In genomic region chr20:4665591-4665990, GRCh38 we compare ENCODE assay signal across 16 cellular contexts. TPM values are rescaled to one million over a fixed set of nuclear protein-coding genes. Genes with fewer than 3 reads are reported as not detected.
DNase-seq lines count a peak whose midpoint lies in the region; ATAC-seq, FAIRE-seq and TF ChIP-seq lines count a peak whose summit lies in the region.
"Had no signal": no experiment of that assay in that cellular context is flagged by ENCODE, and none has a peak within 500 bp of the region (broad histone marks: within the 10 kb centered on the region; RNA-seq: fewer than 3 reads in every experiment).

No MANE protein-coding gene starts in this region.

- DNase-seq in stimulated activated naive CD8-positive, alpha-beta T cell treated with anti-CD3 and anti-CD28 coated beads, Interleukin-15, Interleukin-2, amounts not matched to agents 100 U/mL and 50 U/mL, for 24 hours: no peak
- no peak for DNase-seq in activated CD8-positive, alpha-beta T cell treated with anti-CD3 and anti-CD28 coated beads for 36 hours
- DNase-seq in foreskin keratinocyte: no peak
- DNase-seq in NCI-H2196 treated with DMSO at 0.1 percent for 48 hours (lab: John Stamatoyannopoulos, UW; ENCODE audit: unreplicated experiment): no peak
- no peak for DNase-seq in 8988T
- DNase-seq in pancreas: no peak
- no peak for DNase-seq in stimulated activated naive CD4-positive, alpha-beta T cell treated with Interleukin-2 at 50 U/mL for 16 hours (lab: John Stamatoyannopoulos, UW)
- DNase-seq: GDM1, NCI-H1105, NCI-H510A, occipital lobe, RPMI8226 had no signal

- no peak for FAIRE-seq in pancreas (lab: Jason Lieb, UNC)
- FAIRE-seq: TTC549 had no signal

- H3K36me3 Mint-ChIP-seq in stimulated activated naive CD8-positive, alpha-beta T cell treated with anti-CD3 and anti-CD28 coated beads, Interleukin-15, Interleukin-2, amounts not matched to agents 100 ng/mL and 50 ng/mL, for 24 hours (ENCODE audit: low read depth): no peaks in the 10 kb centered on the region
- H3K36me3 Mint-ChIP-seq in activated CD8-positive, alpha-beta T cell treated with anti-CD3 and anti-CD28 coated beads for 36 hours (ENCODE audit: low read depth): no peaks in the 10 kb centered on the region

- no peak for ATAC-seq in stimulated activated naive CD8-positive, alpha-beta T cell treated with anti-CD3 and anti-CD28 coated beads, Interleukin-15, Interleukin-2, amounts not matched to agents 100 U/mL and 50 U/mL, for 24 hours
- ATAC-seq in activated CD8-positive, alpha-beta T cell treated with anti-CD3 and anti-CD28 coated beads for 36 hours: peak; percentile 21
- ATAC-seq in foreskin keratinocyte: peak; percentile 16
- no peak for ATAC-seq in pancreas

- 58 to 69% methylated on average over 1 of the region's 1 CpG for WGBS in pancreas, 2 donors

- peaks cover 38% of the 10 kb centered on the region for H3K4me1 Mint-ChIP-seq in stimulated activated naive CD8-positive, alpha-beta T cell treated with anti-CD3 and anti-CD28 coated beads, Interleukin-15, Interleukin-2, amounts not matched to agents 100 ng/mL and 50 ng/mL, for 24 hours (ENCODE audit: low read depth)
- H3K4me1 Mint-ChIP-seq in activated CD8-positive, alpha-beta T cell treated with anti-CD3 and anti-CD28 coated beads for 36 hours (ENCODE audit: low read depth): peaks cover 29% of the 10 kb centered on the region

- CTCF ChIA-PET in activated CD8-positive, alpha-beta T cell treated with anti-CD3 and anti-CD28 coated beads for 36 hours (lab: Charles Lee): interaction anchor here (1.2 to 2.1 kb wide), 4 partner anchors 52 to 845 kb away, joined by 3 to 5 read pairs (median 4); partner anchors contain the start of gene AP5S1

- intact Hi-C loops in activated CD8-positive, alpha-beta T cell treated with anti-CD3 and anti-CD28 coated beads for 36 hours (cut with micrococcal nuclease): no loop called here
- intact Hi-C loops in pancreas (cut with DNase I): no loop called here

- POLR2A ChIA-PET in activated CD8-positive, alpha-beta T cell treated with anti-CD3 and anti-CD28 coated beads for 36 hours (lab: Charles Lee): interaction anchor here (1.3 to 2.0 kb wide), 2 partner anchors 13 to 19 kb away, joined by 4 to 7 read pairs; no protein-coding TSS in a partner anchor

- peak overlapping the region; percentile 85 for H3K27ac Mint-ChIP-seq in stimulated activated naive CD8-positive, alpha-beta T cell treated with anti-CD3 and anti-CD28 coated beads, Interleukin-15, Interleukin-2, amounts not matched to agents 100 ng/mL and 50 ng/mL, for 24 hours
- H3K27ac Mint-ChIP-seq in activated CD8-positive, alpha-beta T cell treated with anti-CD3 and anti-CD28 coated beads for 36 hours: peak overlapping the region; percentile 82

- no peaks in the 10 kb centered on the region for H3K36me3 ChIP-seq in pancreas

- H3K27ac ChIP-seq in foreskin keratinocyte (peak overlapping the region; percentile 76), pancreas (no peak overlapping the region)
- H3K27ac ChIP-seq: C4-2B had no signal

- no peaks in the 10 kb centered on the region for H3K9me3 ChIP-seq in pancreas

- H3K9me3 Mint-ChIP-seq in stimulated activated naive CD8-positive, alpha-beta T cell treated with anti-CD3 and anti-CD28 coated beads, Interleukin-15, Interleukin-2, amounts not matched to agents 100 ng/mL and 50 ng/mL, for 24 hours: no peaks in the 10 kb centered on the region
- no peaks in the 10 kb centered on the region for H3K9me3 Mint-ChIP-seq in activated CD8-positive, alpha-beta T cell treated with anti-CD3 and anti-CD28 coated beads for 36 hours

- H3K27me3 Mint-ChIP-seq in stimulated activated naive CD8-positive, alpha-beta T cell treated with anti-CD3 and anti-CD28 coated beads, Interleukin-15, Interleukin-2, amounts not matched to agents 100 ng/mL and 50 ng/mL, for 24 hours: no peaks in the 10 kb centered on the region
- H3K27me3 Mint-ChIP-seq in activated CD8-positive, alpha-beta T cell treated with anti-CD3 and anti-CD28 coated beads for 36 hours: no peaks in the 10 kb centered on the region

- H3K27me3 ChIP-seq in foreskin keratinocyte (no peaks in the 10 kb centered on the region), pancreas (no peaks in the 10 kb centered on the region)

- TF ChIP-seq CTCF in activated CD8-positive, alpha-beta T cell treated with anti-CD3 and anti-CD28 coated beads for 36 hours (IDR thresholded peaks at IDR 0.05): no peak
- TF ChIP-seq CTCF in foreskin keratinocyte (conservative IDR thresholded peaks at IDR 0.05): no peak
- no peak for TF ChIP-seq CTCF in pancreas (IDR thresholded peaks at IDR 0.05)

- H3K4me1 ChIP-seq in foreskin keratinocyte: peaks cover 27% of the 10 kb centered on the region
- H3K4me1 ChIP-seq in pancreas: no peaks in the 10 kb centered on the region

- no peak overlapping the region for H3K4me3 ChIP-seq in pancreas

- H3K4me3 Mint-ChIP-seq in stimulated activated naive CD8-positive, alpha-beta T cell treated with anti-CD3 and anti-CD28 coated beads, Interleukin-15, Interleukin-2, amounts not matched to agents 100 ng/mL and 50 ng/mL, for 24 hours: peak overlapping the region; percentile 64
- H3K4me3 Mint-ChIP-seq in activated CD8-positive, alpha-beta T cell treated with anti-CD3 and anti-CD28 coated beads for 36 hours: peak overlapping the region; percentile 53

RNA-seq across cellular contexts. Expression of gene PRNP, which starts 20.7 kb away (rescaled TPM):
- total RNA-seq in activated CD8-positive, alpha-beta T cell treated with anti-CD3 and anti-CD28 coated beads for 36 hours: 10 to 100 TPM; 32.6 to 33.3 TPM
- total RNA-seq in foreskin keratinocyte: 403 and 528 TPM in 2 replicates
- polyA plus RNA-seq in foreskin keratinocyte: 227 and 256 TPM in 2 replicates
- 10 to 100 TPM; 13.2 to 29.0 (median 21.2) TPM for total RNA-seq in pancreas
- 10 to 100 TPM; 11.3 to 40.3 TPM for polyA plus RNA-seq in pancreas

RNA-seq across cellular contexts. Expression of gene PRND, which starts 56.1 kb away (rescaled TPM):
- total RNA-seq in activated CD8-positive, alpha-beta T cell treated with anti-CD3 and anti-CD28 coated beads for 36 hours: not detected
- total RNA-seq in foreskin keratinocyte: not detected in 2 replicates
- polyA plus RNA-seq in foreskin keratinocyte: not detected in 2 replicates
- total RNA-seq in pancreas: under 1 TPM in 1 of 6 donors, not detected in 5; 0.24 TPM
- polyA plus RNA-seq in pancreas: not detected
- total RNA-seq: esophagus mucosa had no signal

Comparison
In these comparisons a context has a peak if more than half of its experiments do, and no peak if none do; other contexts are left out.
1. ATAC-seq: peak in activated CD8-positive, alpha-beta T cell treated with anti-CD3 and anti-CD28 coated beads for 36 hours (single experiment) and foreskin keratinocyte (single experiment); none in stimulated activated naive CD8-positive, alpha-beta T cell treated with anti-CD3 and anti-CD28 coated beads, Interleukin-15, Interleukin-2, amounts not matched to agents 100 U/mL and 50 U/mL, for 24 hours (single experiment) and pancreas (0 of 4).
2. RNA of gene PRNP, which starts 20.7 kb away (total RNA-seq): 403 to 528 TPM in foreskin keratinocyte; 32.6 to 33.3 TPM in activated CD8-positive, alpha-beta T cell treated with anti-CD3 and anti-CD28 coated beads for 36 hours and 13.2 to 29.0 TPM in pancreas; every median in the first group is over 10 times any median in the second.